ENCODE assay signal across 8 cellular contexts in the genomic region with DNA sequence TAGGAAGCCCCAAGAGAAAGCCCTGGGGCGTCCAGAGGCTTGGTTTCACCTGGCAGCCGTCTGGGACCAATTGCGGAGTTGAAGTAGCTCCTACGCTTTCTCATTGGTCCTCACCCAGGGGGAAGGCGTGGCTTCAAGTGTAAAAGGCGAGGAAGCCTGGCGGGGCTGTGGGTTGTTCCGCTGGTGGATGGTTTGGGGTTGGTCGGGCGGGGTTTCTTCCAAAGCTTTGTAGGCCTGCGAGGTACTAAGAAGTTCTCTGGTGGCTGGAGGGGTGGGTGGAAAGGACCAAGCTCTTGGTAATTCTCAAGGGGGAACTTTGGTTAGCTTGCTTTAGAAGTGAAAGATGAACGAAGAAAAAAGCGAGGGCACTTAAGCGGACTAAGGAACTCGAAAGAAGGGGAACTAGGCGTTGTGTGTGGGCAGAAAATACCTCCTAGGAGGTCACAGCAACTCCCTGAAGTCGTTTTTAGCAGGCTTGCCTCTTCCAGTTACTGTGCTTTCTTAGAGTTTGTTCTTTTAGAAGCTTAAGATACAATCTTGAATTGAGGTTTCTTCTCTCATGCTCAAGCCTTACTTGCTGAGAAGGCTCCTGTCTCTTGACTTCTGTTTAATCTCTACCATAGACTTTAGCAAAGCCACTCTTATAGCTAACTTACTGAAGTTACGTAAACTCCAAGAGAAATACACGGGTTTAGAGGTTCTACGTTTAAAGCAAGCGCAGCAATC. TPM values are rescaled to one million over a fixed set of nuclear protein-coding genes. Genes with fewer than 3 reads are reported as not detected.
A peak's percentile ranks its signal among the peaks of the same experiment; 100 is the strongest.
DNase-seq lines count a peak whose midpoint lies in the region; ATAC-seq and TF ChIP-seq lines count a peak whose summit lies in the region.

No MANE protein-coding gene starts in this region.

- DNase-seq in CD14-positive monocyte (ENCODE audit: low spot score) (peak; percentile 79), heart right ventricle (peak; percentile 31 to 34), NCI-H146 treated with DMSO at 0.1 percent for 48 hours (lab: John Stamatoyannopoulos, UW; ENCODE audit: unreplicated experiment) (no peak), NCI-H1694 (lab: John Stamatoyannopoulos, UW) (no peak)
- peak; percentile 81 for DNase-seq in activated CD8-positive, alpha-beta memory T cell treated with anti-CD3 and anti-CD28 coated beads for 24 hours
- peak; percentile 57 to 77 for DNase-seq in stimulated activated CD4-positive, alpha-beta T cell treated with anti-CD3 and anti-CD28 coated beads, Interleukin-4, amount 100 ng/mL, for 4 hours

- TF ChIP-seq CTCF in CD14-positive monocyte (IDR thresholded peaks at IDR 0.05) = no peak
- TF ChIP-seq CTCF in heart right ventricle (IDR thresholded peaks at IDR 0.05) = no peak

- peak; percentile 96 for ATAC-seq in GM21367 (IDR thresholded peaks at IDR 0.05; ENCODE audit: unreplicated experiment)
- peak in 5 of 8 donors; percentile 39 to 80 (median 64) for ATAC-seq in heart right ventricle

- H3K36me3 Mint-ChIP-seq in CD14-positive monocyte = no peaks in the 10 kb centered on the region

- H3K36me3 ChIP-seq in HUES6 (ENCODE audit: control insufficient read depth, insufficient read depth, low read length) (no peaks in the 10 kb centered on the region), heart right ventricle (no peaks in the 10 kb centered on the region)

- H3K9me3 Mint-ChIP-seq in CD14-positive monocyte = no peaks in the 10 kb centered on the region

- H3K4me3 Mint-ChIP-seq in CD14-positive monocyte = peak overlapping the region; percentile 99

- peak overlapping the region; percentile 94 to 99 (median 98) for H3K27ac Mint-ChIP-seq in CD14-positive monocyte

- H3K4me1 Mint-ChIP-seq in CD14-positive monocyte = peaks cover 31% of the 10 kb centered on the region

- no peak overlapping the region for H3K27ac ChIP-seq in HUES6 (ENCODE audit: low read depth, low read length)
- H3K27ac ChIP-seq in heart right ventricle = peak overlapping the region in 1 of 10 donors; percentile 79

- H3K4me3 ChIP-seq in HUES6 (ENCODE audit: low read depth, low read length) (peak overlapping the region; percentile 38; the same call in 1 of the 2 replicates), heart right ventricle (peak overlapping the region in 3 of 10 donors; percentile 19 to 51 (median 23))

- H3K9ac ChIP-seq in HUES6 (ENCODE audit: low read length) = no peak overlapping the region

- 79 to 83% methylated on average over 21 of the region's 21 CpGs for WGBS in heart right ventricle, 2 donors

- H3K27me3 ChIP-seq in HUES6 (ENCODE audit: control insufficient read depth, insufficient read depth, low read length) = peaks cover 60% of the 10 kb centered on the region
- H3K27me3 ChIP-seq in heart right ventricle = peaks cover 0 to 10% (median 0%) of the 10 kb centered on the region in 7 donors

- intact Hi-C loops in CD14-positive monocyte (cut with micrococcal nuclease) = loop anchor here (5.0 kb wide), 2 partner anchors 36 to 116 kb away; a partner anchor contains a TSS
- intact Hi-C loops in heart right ventricle (cut with DNase I) = no loop called here

- H3K27me3 Mint-ChIP-seq in CD14-positive monocyte (ENCODE audit: low read depth in 3 of 3) = peaks cover 0 to 3% (median 2%) of the 10 kb centered on the region in 3 donors

- H3K4me1 ChIP-seq in HUES6 (ENCODE audit: control insufficient read depth, insufficient read depth, low read length) (no peaks in the 10 kb centered on the region), heart right ventricle (peaks cover 0 to 13% (median 0%) of the 10 kb centered on the region in 9 donors)

- H3K9me3 ChIP-seq in HUES6 (ENCODE audit: control insufficient read depth, insufficient read depth, low read depth, low read length) (no peaks in the 10 kb centered on the region), heart right ventricle (no peaks in the 10 kb centered on the region)

RNA-seq across cellular contexts. Expression of a gene that starts 36.7 kb away (rescaled TPM):
- polyA plus RNA-seq in CD14-positive monocyte (10 to 100 TPM; 17.6 to 26.4 TPM), heart right ventricle (1 to 10 TPM; 3.0 to 6.1 TPM)
- total RNA-seq in heart right ventricle = 10 to 100 TPM in 4 of 10 donors, 1 to 10 TPM in 6; 2.3 to 16.6 (median 9.7) TPM

Comparison
In these comparisons a context has a peak if more than half of its experiments do, and no peak if none do; other contexts are left out.
1. DNase-seq: peak in CD14-positive monocyte (single experiment), activated CD8-positive, alpha-beta memory T cell treated with anti-CD3 and anti-CD28 coated beads for 24 hours (single experiment), heart right ventricle (2 of 2) and stimulated activated CD4-positive, alpha-beta T cell treated with anti-CD3 and anti-CD28 coated beads, Interleukin-4, amount 100 ng/mL, for 4 hours (2 of 2); none in NCI-H146 treated with DMSO at 0.1 percent for 48 hours (single experiment) and NCI-H1694 (single experiment).
2. intact Hi-C loops: an anchor here in CD14-positive monocyte (5.0 kb wide); none called in heart right ventricle.